14 cellular contexts compared by ENCODE assay signal in the genomic region with DNA sequence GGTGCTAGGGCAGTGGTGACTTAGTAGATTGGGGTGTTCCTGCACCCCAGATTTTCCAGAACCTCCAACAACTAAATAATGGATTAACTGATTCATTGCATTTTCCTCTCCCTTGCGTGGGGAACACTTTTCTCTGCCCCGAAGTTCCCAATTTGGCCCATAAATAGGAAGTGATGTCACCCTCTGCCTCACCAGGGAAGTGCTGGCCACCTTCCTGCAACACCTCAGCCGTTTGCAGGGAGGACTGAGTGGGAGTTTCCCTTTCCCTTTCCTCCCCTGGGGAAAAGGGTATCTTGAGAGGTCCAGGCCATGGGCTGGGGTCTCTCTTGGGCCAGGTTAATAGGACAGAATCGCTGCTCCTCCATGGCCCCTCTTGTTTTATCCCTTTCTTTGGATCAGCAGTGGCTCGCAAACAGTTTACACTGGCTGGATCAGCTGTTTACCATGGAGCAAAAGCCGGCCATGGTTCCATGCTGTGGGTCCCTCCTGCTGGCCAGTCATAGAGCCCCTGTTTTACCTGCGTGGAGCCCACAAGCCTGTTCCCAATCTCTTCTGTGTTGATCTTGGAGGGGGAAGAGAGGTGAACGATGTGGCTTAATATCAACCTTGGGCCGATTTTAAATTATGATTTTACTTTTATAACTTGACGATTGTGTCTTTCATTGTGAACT.
DNase-seq lines count a peak whose midpoint lies in the region; ATAC-seq, FAIRE-seq and TF ChIP-seq lines count a peak whose summit lies in the region.
"Had no signal": no experiment of that assay in that cellular context is flagged by ENCODE, and none has a peak within 500 bp of the region (broad histone marks: within the 10 kb centered on the region; RNA-seq: fewer than 3 reads in every experiment).

No MANE protein-coding gene starts in this region.

- peaks cover 9 to 15% (median 12%) of the 10 kb centered on the region in 10 experiments; a peak in 19 of 20 replicates for H3K4me1 ChIP-seq in BLaER1 treated with 17β-estradiol and CSF1 and Interleukin-3, amounts not matched to agents 10 nM and 100 nM
- H3K4me1 ChIP-seq in PC-3 (ENCODE audit: insufficient read depth, low read length) (no peaks in the 10 kb centered on the region), mesendoderm (ENCODE audit: control insufficient read depth, low read depth, low read length) (no peaks in the 10 kb centered on the region), thyroid gland (no peaks in the 10 kb centered on the region)

- H4K20me1 ChIP-seq in BLaER1 treated with 17β-estradiol and CSF1 and Interleukin-3, amounts not matched to agents 10 nM and 100 nM, result no peaks in the 10 kb centered on the region; a peak in 1 of 22 replicates
- H4K20me1 ChIP-seq in PC-3 (ENCODE audit: low read length), result no peaks in the 10 kb centered on the region

- intact Hi-C loops in PC-3 (cut with micrococcal nuclease), result no loop called here
- intact Hi-C loops in thyroid gland (cut with DNase I), result no loop called here

- H2BK15ac ChIP-seq in mesendoderm (replicated peaks; ENCODE audit: low read depth), result no peak overlapping the region

- H3K9ac ChIP-seq in BLaER1 treated with 17β-estradiol and CSF1 and Interleukin-3, amounts not matched to agents 10 nM and 100 nM, result no peak overlapping the region
- H3K9ac ChIP-seq in PC-3 (ENCODE audit: low read length) (no peak overlapping the region), mesendoderm (ENCODE audit: low read length) (no peak overlapping the region)

- no peaks in the 10 kb centered on the region for H3K9me3 Mint-ChIP-seq in glutamatergic neuron (ENCODE audit: unreplicated experiment)
- H3K9me3 Mint-ChIP-seq: CD4-positive, alpha-beta T cell had no signal

- H4K5ac ChIP-seq in mesendoderm (ENCODE audit: low read length), result no peak overlapping the region

- no peaks in the 10 kb centered on the region for H3K36me3 Mint-ChIP-seq in glutamatergic neuron (ENCODE audit: unreplicated experiment)

- H3K79me2 ChIP-seq in PC-3 (ENCODE audit: low read length) (no peaks in the 10 kb centered on the region), mesendoderm (ENCODE audit: control insufficient read depth, insufficient read depth, low read length) (no peaks in the 10 kb centered on the region)

- no peaks in the 10 kb centered on the region for H3K9me3 ChIP-seq in BLaER1 treated with 17β-estradiol and CSF1 and Interleukin-3, amounts not matched to agents 10 nM and 100 nM (replicated peaks in 1 of 11)
- H3K9me3 ChIP-seq in PC-3 (ENCODE audit: low read length), result no peaks in the 10 kb centered on the region
- H3K9me3 ChIP-seq in thyroid gland, result no peaks in the 10 kb centered on the region

- no peaks in the 10 kb centered on the region for H3K9me2 ChIP-seq in PC-3 (replicated peaks; ENCODE audit: low read length)

- H3K36me3 ChIP-seq in BLaER1 treated with 17β-estradiol and CSF1 and Interleukin-3, amounts not matched to agents 10 nM and 100 nM, result no peaks in the 10 kb centered on the region
- H3K36me3 ChIP-seq in PC-3 (ENCODE audit: low read depth, low read length) (no peaks in the 10 kb centered on the region), mesendoderm (ENCODE audit: control insufficient read depth, insufficient read depth, low read length) (no peaks in the 10 kb centered on the region), thyroid gland (no peaks in the 10 kb centered on the region)

- H3K4me3 ChIP-seq in BLaER1 treated with 17β-estradiol and CSF1 and Interleukin-3, amounts not matched to agents 10 nM and 100 nM, result no peak overlapping the region
- no peak overlapping the region; the same call in 1 of the 2 replicates for H3K4me3 ChIP-seq in PC-3 (ENCODE audit: low read length)
- no peak overlapping the region for H3K4me3 ChIP-seq in mesendoderm (ENCODE audit: low read length)
- H3K4me3 ChIP-seq in thyroid gland (replicated peaks in 1 of 3), result no peak overlapping the region

- no peak overlapping the region for H2AK5ac ChIP-seq in mesendoderm (ENCODE audit: low read length)

- H3K27me3 Mint-ChIP-seq in glutamatergic neuron (ENCODE audit: unreplicated experiment), result no peaks in the 10 kb centered on the region

- no peak overlapping the region for H2BK5ac ChIP-seq in mesendoderm (ENCODE audit: low read length)

- no peak overlapping the region for H3K23ac ChIP-seq in mesendoderm (ENCODE audit: low read length)

- DNase-seq in H54 (ENCODE audit: insufficient read length, low spot score) (peak; percentile 26), PC-3 (peak; percentile 18), mesendoderm (peak; percentile 14), COR-L47 (lab: John Stamatoyannopoulos, UW) (no peak), thyroid gland (no peak), glutamatergic neuron (no peak)
- DNase-seq: CD4-positive, alpha-beta T cell; Karpas-422; NCI-H1436 treated with DMSO at 0.1 percent for 48 hours; NCI-H2081; NCI-H748 treated with DMSO at 0.1 percent for 48 hours; T-helper 17 cell had no signal

- CTCF ChIA-PET in PC-3 (lab: Charles Lee), result no interaction called here

- H2AFZ ChIP-seq in PC-3 (ENCODE audit: low read length), result peak overlapping the region; percentile 61; the same call in 1 of the 2 replicates

- no peak overlapping the region for H3K56ac ChIP-seq in mesendoderm (ENCODE audit: low read length)

- POLR2A ChIA-PET in PC-3 (lab: Charles Lee; ENCODE audit: unreplicated experiment), result no interaction called here

- no peak overlapping the region for H3K4me3 Mint-ChIP-seq in glutamatergic neuron (ENCODE audit: unreplicated experiment)
- H3K4me3 Mint-ChIP-seq: CD4-positive, alpha-beta T cell; T-helper 17 cell had no signal

- H3K18ac ChIP-seq in mesendoderm (ENCODE audit: low read length), result no peak overlapping the region

- peak; percentile 48 for ATAC-seq in PC-3
- ATAC-seq: HCT116, T-helper 17 cell had no signal

- no peak overlapping the region for H3K4ac ChIP-seq in mesendoderm (ENCODE audit: low read depth, low read length)

- H4K8ac ChIP-seq in mesendoderm (ENCODE audit: low read depth, low read length), result no peak overlapping the region

- no peak for TF ChIP-seq POLR2A in H54 (IDR thresholded peaks at IDR 0.05; ENCODE audit: low read depth, low read length)
- no peak for TF ChIP-seq POLR2A in thyroid gland (IDR thresholded peaks at IDR 0.05)

- H3K4me2 ChIP-seq in BLaER1 treated with 17β-estradiol and CSF1 and Interleukin-3, amounts not matched to agents 10 nM and 100 nM, result peak overlapping the region; percentile 38 to 73 (median 57)
- H3K4me2 ChIP-seq in PC-3 (ENCODE audit: low read length) (peak overlapping the region; percentile 50; the same call in 1 of the 2 replicates), mesendoderm (ENCODE audit: low read length) (no peak overlapping the region)

- no peak overlapping the region for H3K27ac ChIP-seq in BLaER1 treated with 17β-estradiol and CSF1 and Interleukin-3, amounts not matched to agents 10 nM and 100 nM
- H3K27ac ChIP-seq in PC-3 (ENCODE audit: low read length), result no peak overlapping the region
- no peak overlapping the region for H3K27ac ChIP-seq in mesendoderm (ENCODE audit: low read depth, low read length)
- no peak overlapping the region for H3K27ac ChIP-seq in thyroid gland

- BruUV-seq in PC-3 (replicated peaks; lab: Mats Ljungman, UMichigan), result no TSS peak

- no peaks in the 10 kb centered on the region for H3K79me1 ChIP-seq in mesendoderm (ENCODE audit: low read length)

- no peak overlapping the region for H2BK120ac ChIP-seq in mesendoderm (ENCODE audit: low read depth, low read length)

- H3F3A ChIP-seq in PC-3 (ENCODE audit: low read length, unreplicated experiment), result no peaks in the 10 kb centered on the region

- H3K27ac Mint-ChIP-seq in glutamatergic neuron (ENCODE audit: unreplicated experiment), result no peak overlapping the region
- H3K27ac Mint-ChIP-seq: CD4-positive, alpha-beta T cell; T-helper 17 cell had no signal

- TF ChIP-seq CTCF in PC-3 (conservative IDR thresholded peaks at IDR 0.05; ENCODE audit: low read depth, low read length), result no peak
- no peak for TF ChIP-seq CTCF in thyroid gland (IDR thresholded peaks at IDR 0.05)
- TF ChIP-seq CTCF in glutamatergic neuron (IDR thresholded peaks at IDR 0.05; ENCODE audit: partially characterized antibody, unreplicated experiment), result no peak

- no peak for FAIRE-seq in H54 (lab: Jason Lieb, UNC)

- WGBS in mesendoderm (ENCODE audit: extremely low coverage, insufficient coverage, low lambda C conversion rate), result no CpG with 5 or more reads among the region's 10 CpGs
- WGBS in thyroid gland, 2 donors, result 66 to 73% methylated on average over 10 of the region's 10 CpGs

- no peaks in the 10 kb centered on the region for H3K27me3 ChIP-seq in BLaER1 treated with 17β-estradiol and CSF1 and Interleukin-3, amounts not matched to agents 10 nM and 100 nM
- H3K27me3 ChIP-seq in PC-3 (ENCODE audit: low read length) (peaks cover 33% of the 10 kb centered on the region), mesendoderm (ENCODE audit: insufficient read depth, low read length, poor library complexity) (no peaks in the 10 kb centered on the region), thyroid gland (no peaks in the 10 kb centered on the region)

- no peaks in the 10 kb centered on the region for H3K4me1 Mint-ChIP-seq in glutamatergic neuron (ENCODE audit: low read depth, unreplicated experiment)
- H3K4me1 Mint-ChIP-seq: T-helper 17 cell had no signal

Comparison
In these comparisons a context has a peak if more than half of its experiments do, and no peak if none do; other contexts are left out.
1. DNase-seq: peak in H54 (single experiment), PC-3 (single experiment) and mesendoderm (single experiment); none in COR-L47 (single experiment), thyroid gland (0 of 2) and glutamatergic neuron (single experiment).